Comparison of ENCODE assay signal across 24 cellular contexts in genomic region chr6:38174806-38175495, GRCh38.
"Had no signal": no experiment of that assay in that cellular context is flagged by ENCODE, and none has a peak within 500 bp of the region (broad histone marks: within the 10 kb centered on the region; RNA-seq: fewer than 3 reads in every experiment).

No MANE protein-coding gene starts in this region.

- H3K4me3 ChIP-seq: coronary artery, esophagus muscularis mucosa, gastrocnemius medialis, heart right ventricle, left ventricle myocardium inferior, lower lobe of right lung, neural progenitor cell, pancreas, spleen, suprapubic skin, thyroid gland had no signal

- H3K36me3 ChIP-seq: gastrocnemius medialis, neural progenitor cell, pancreas, thyroid gland had no signal

- H3K9me3 Mint-ChIP-seq: immature natural killer cell, memory B cell, mesothelial cell of epicardium, natural killer cell, neural progenitor cell, type B pancreatic cell had no signal

- H3K36me3 Mint-ChIP-seq: natural killer cell had no signal

- H3K27ac Mint-ChIP-seq: memory B cell, mesothelial cell of epicardium, natural killer cell, neural progenitor cell, type B pancreatic cell had no signal

- H3K27me3 ChIP-seq: esophagus muscularis mucosa, gastrocnemius medialis, heart right ventricle, neural progenitor cell, pancreas, spleen, suprapubic skin, thyroid gland had no signal

- H3K4me3 Mint-ChIP-seq: immature natural killer cell, memory B cell, mesothelial cell of epicardium, natural killer cell, neural progenitor cell, type B pancreatic cell had no signal

- ATAC-seq: gastrocnemius medialis, heart right ventricle, left cardiac atrium, natural killer cell, sciatic nerve had no signal

- H3K27me3 Mint-ChIP-seq: memory B cell, type B pancreatic cell had no signal

- DNase-seq: effector CD4-positive, alpha-beta T cell; gastrocnemius medialis; heart right ventricle; immature natural killer cell; left ventricle myocardium inferior; lower lobe of right lung; natural killer cell; occipital lobe; pancreas; stimulated activated CD4-positive, alpha-beta T cell treated with anti-CD3 and anti-CD28 coated beads, Interleukin-15, amount 100 ng/mL, for 24 hours; stimulated activated CD4-positive, alpha-beta T cell treated with anti-CD3 and anti-CD28 coated beads, Interleukin-1b, Interleukin-23, amount 100 ng/mL, for 48 hours; stimulated activated CD4-positive, alpha-beta T cell treated with anti-CD3 and anti-CD28 coated beads, Interleukin-4, amount 100 ng/mL, for 24 hours; stimulated activated naive CD4-positive, alpha-beta T cell; thyroid gland had no signal
